ENCODE assay signal across 10 cellular contexts in the genomic region with DNA sequence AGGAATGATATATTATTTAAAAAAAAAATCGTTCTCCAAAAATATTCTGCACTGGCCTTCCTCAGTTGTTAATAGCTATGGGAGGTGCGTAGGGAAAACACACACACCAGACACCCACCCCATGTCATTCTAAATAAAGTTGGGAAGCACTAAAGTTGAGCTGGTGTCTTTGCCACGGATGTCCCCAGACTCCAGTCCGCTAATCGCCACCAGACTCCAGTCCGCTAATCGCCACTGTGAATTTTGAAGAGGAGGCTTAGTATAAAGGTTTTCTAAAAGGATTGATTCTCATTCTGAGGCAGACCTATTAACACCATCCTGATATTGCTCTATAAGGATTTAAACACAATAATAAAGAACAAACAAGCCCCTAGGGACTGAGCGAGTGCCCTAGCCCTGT.
DNase-seq lines count a peak whose midpoint lies in the region; ATAC-seq and TF ChIP-seq lines count a peak whose summit lies in the region.
"Had no signal": no experiment of that assay in that cellular context is flagged by ENCODE, and none has a peak within 500 bp of the region (broad histone marks: within the 10 kb centered on the region; RNA-seq: fewer than 3 reads in every experiment).

No MANE protein-coding gene starts in this region.

- no peak for TF ChIP-seq POLR2A in NB4 (IDR thresholded peaks at IDR 0.05; ENCODE audit: extremely low read depth, insufficient read length)

- H3K4me3 ChIP-seq in NB4 (ENCODE audit: low read depth, low read length) (no peak overlapping the region), adipocyte (ENCODE audit: low read length) (no peak overlapping the region), stomach smooth muscle (ENCODE audit: low read length in 2 of 2) (no peak overlapping the region)
- H3K4me3 ChIP-seq in effector memory CD4-positive, alpha-beta T cell (ENCODE audit: insufficient read depth, low read depth, low read length, poor library complexity, severe bottlenecking): no peak overlapping the region

- H3K27ac ChIP-seq in stomach smooth muscle (ENCODE audit: low read length): peak overlapping the region; percentile 89
- H3K27ac ChIP-seq in effector memory CD4-positive, alpha-beta T cell (ENCODE audit: insufficient read depth, low read length, poor library complexity, severe bottlenecking): no peak overlapping the region

- H3K36me3 ChIP-seq in adipocyte (ENCODE audit: control insufficient read depth, insufficient read depth, low read length, severe bottlenecking) (peaks cover 49% of the 10 kb centered on the region), stomach smooth muscle (ENCODE audit: control insufficient read depth in 2 of 2, insufficient read depth in 2 of 2, low read length in 2 of 2) (peaks cover 14 to 20% of the 10 kb centered on the region in 2 donors)
- no peaks in the 10 kb centered on the region for H3K36me3 ChIP-seq in effector memory CD4-positive, alpha-beta T cell (ENCODE audit: control insufficient read depth, insufficient read depth, low read length)

- no peaks in the 10 kb centered on the region for H3K9me3 ChIP-seq in adipocyte (ENCODE audit: control insufficient read depth, low read length)
- no peaks in the 10 kb centered on the region for H3K9me3 ChIP-seq in stomach smooth muscle (ENCODE audit: control insufficient read depth in 2 of 2, low read length in 2 of 2)
- H3K9me3 ChIP-seq in effector memory CD4-positive, alpha-beta T cell (ENCODE audit: control insufficient read depth, low read length): no peaks in the 10 kb centered on the region

- no peak overlapping the region for H3K4me3 Mint-ChIP-seq in stimulated activated naive CD8-positive, alpha-beta T cell treated with anti-CD3 and anti-CD28 coated beads, Interleukin-15, amount 100 ng/mL, for 72 hours
- H3K4me3 Mint-ChIP-seq: activated CD4-positive, alpha-beta T cell treated with anti-CD3 and anti-CD28 coated beads, Interleukin-2, amount 10 ng/mL, durations not matched to agents 7 days and 5 days had no signal

- DNase-seq in NB4 (ENCODE audit: low read depth): peak; percentile 28
- no peak for DNase-seq in adipocyte (ENCODE audit: low read depth)
- DNase-seq in left kidney (ENCODE audit: low read depth, low spot score): peak; percentile 39
- DNase-seq in effector memory CD4-positive, alpha-beta T cell: no peak
- no peak for DNase-seq in stimulated activated naive CD8-positive, alpha-beta T cell treated with anti-CD3 and anti-CD28 coated beads, Interleukin-15, amount 100 ng/mL, for 72 hours
- DNase-seq in NCI-H774 (lab: John Stamatoyannopoulos, UW): no peak
- DNase-seq: activated CD4-positive, alpha-beta T cell treated with anti-CD3 and anti-CD28 coated beads, Interleukin-2, amount 10 ng/mL, durations not matched to agents 7 days and 5 days; activated gamma-delta T cell treated with Interleukin-2 at 50 U/mL for 16 hours; NCI-H1694 had no signal

- TF ChIP-seq CTCF in NB4 (IDR thresholded peaks at IDR 0.05; ENCODE audit: low read depth, low read length): no peak

- H3K4me1 ChIP-seq in adipocyte (ENCODE audit: control insufficient read depth, insufficient read depth, low read length): peaks cover 46% of the 10 kb centered on the region
- peaks cover 66% of the 10 kb centered on the region for H3K4me1 ChIP-seq in stomach smooth muscle (ENCODE audit: control insufficient read depth, insufficient read depth, low read length)
- no peaks in the 10 kb centered on the region for H3K4me1 ChIP-seq in effector memory CD4-positive, alpha-beta T cell (ENCODE audit: control insufficient read depth, insufficient read depth, low read length, poor library complexity, severe bottlenecking)

- H3K27me3 ChIP-seq in adipocyte (replicated peaks; ENCODE audit: control insufficient read depth, insufficient read depth, low read length): no peaks in the 10 kb centered on the region
- H3K27me3 ChIP-seq in stomach smooth muscle (ENCODE audit: control insufficient read depth in 1 of 2, insufficient read depth in 2 of 2, low read length in 2 of 2): no peaks in the 10 kb centered on the region
- H3K27me3 ChIP-seq in effector memory CD4-positive, alpha-beta T cell (replicated peaks; ENCODE audit: control insufficient read depth, insufficient read depth, low read length, poor library complexity, severe bottlenecking): no peaks in the 10 kb centered on the region

- H3K4me1 Mint-ChIP-seq in stimulated activated naive CD8-positive, alpha-beta T cell treated with anti-CD3 and anti-CD28 coated beads, Interleukin-15, amount 100 ng/mL, for 72 hours: no peaks in the 10 kb centered on the region

- no peak for ATAC-seq in stimulated activated naive CD8-positive, alpha-beta T cell treated with anti-CD3 and anti-CD28 coated beads, Interleukin-15, amount 100 ng/mL, for 72 hours

- no peaks in the 10 kb centered on the region for H3K27me3 Mint-ChIP-seq in stimulated activated naive CD8-positive, alpha-beta T cell treated with anti-CD3 and anti-CD28 coated beads, Interleukin-15, amount 100 ng/mL, for 72 hours
- H3K27me3 Mint-ChIP-seq: activated CD4-positive, alpha-beta T cell treated with anti-CD3 and anti-CD28 coated beads, Interleukin-2, amount 10 ng/mL, durations not matched to agents 7 days and 5 days had no signal

- no peaks in the 10 kb centered on the region for H3K9me3 Mint-ChIP-seq in stimulated activated naive CD8-positive, alpha-beta T cell treated with anti-CD3 and anti-CD28 coated beads, Interleukin-15, amount 100 ng/mL, for 72 hours
- H3K9me3 Mint-ChIP-seq: activated CD4-positive, alpha-beta T cell treated with anti-CD3 and anti-CD28 coated beads, Interleukin-2, amount 10 ng/mL, durations not matched to agents 7 days and 5 days had no signal

- no peak overlapping the region for H3K27ac Mint-ChIP-seq in stimulated activated naive CD8-positive, alpha-beta T cell treated with anti-CD3 and anti-CD28 coated beads, Interleukin-15, amount 100 ng/mL, for 72 hours
- H3K27ac Mint-ChIP-seq: activated CD4-positive, alpha-beta T cell treated with anti-CD3 and anti-CD28 coated beads, Interleukin-2, amount 10 ng/mL, durations not matched to agents 7 days and 5 days had no signal

- H3K9ac ChIP-seq in adipocyte (ENCODE audit: low read length): peak overlapping the region; percentile 7
- H3K9ac ChIP-seq in stomach smooth muscle (ENCODE audit: low read length in 2 of 2): no peak overlapping the region

Comparison
In these comparisons a context has a peak if more than half of its experiments do, and no peak if none do; other contexts are left out.
1. DNase-seq: peak in NB4 (single experiment) and left kidney (single experiment); none in adipocyte (single experiment), effector memory CD4-positive, alpha-beta T cell (0 of 3), stimulated activated naive CD8-positive, alpha-beta T cell treated with anti-CD3 and anti-CD28 coated beads, Interleukin-15, amount 100 ng/mL, for 72 hours (0 of 2) and NCI-H774 (single experiment).